ENCODE assay signal across 20 cellular contexts in the genomic region with DNA sequence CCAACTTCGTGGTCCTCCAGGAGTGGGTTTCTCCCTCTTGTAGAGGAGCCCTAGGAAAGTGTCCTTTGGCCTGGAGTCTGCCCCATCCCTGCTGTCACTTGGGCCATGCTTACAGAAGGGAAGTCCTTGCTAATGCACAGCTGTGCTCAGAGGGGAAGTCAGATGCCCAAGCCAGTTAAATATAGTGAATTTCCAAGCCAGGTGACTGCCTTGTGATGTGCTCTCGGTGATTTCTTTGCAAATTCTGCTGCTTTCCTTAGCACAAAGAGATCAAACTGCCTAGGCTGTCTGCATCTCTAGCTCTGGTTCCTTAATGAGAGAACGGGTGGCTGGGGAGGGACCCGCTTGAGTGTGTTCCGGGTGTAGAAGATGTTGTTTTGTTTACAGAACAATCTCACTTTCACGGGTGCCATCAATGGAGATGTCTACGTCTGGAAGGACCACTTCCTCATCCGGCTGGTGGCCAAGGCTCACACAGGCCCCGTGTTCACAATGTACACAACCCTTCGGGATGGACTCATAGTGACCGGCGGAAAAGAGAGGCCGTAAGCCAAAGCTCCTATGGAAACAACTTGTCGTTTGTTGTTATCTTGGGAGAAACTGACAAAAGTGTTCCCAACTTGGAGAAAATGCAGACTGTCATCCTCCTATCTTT.
"Had no signal": no experiment of that assay in that cellular context is flagged by ENCODE, and none has a peak within 500 bp of the region (broad histone marks: within the 10 kb centered on the region; RNA-seq: fewer than 3 reads in every experiment).

No MANE protein-coding gene starts in this region.

- H3K27me3 ChIP-seq: colonic mucosa, pancreas, upper lobe of left lung had no signal

- H3K4me3 ChIP-seq: cardiac muscle cell, colonic mucosa, mucosa of descending colon, pancreas, skin epidermis, upper lobe of left lung had no signal

- H3K4me3 Mint-ChIP-seq: activated CD4-positive, alpha-beta memory T cell treated with anti-CD3 and anti-CD28 coated beads, Interleukin-2, amount 10 ng/mL, durations not matched to agents 7 days and 5 days; activated naive CD4-positive, alpha-beta T cell treated with anti-CD3 and anti-CD28 coated beads, Interleukin-2, amount 50 U/mL, for 24 hours; naive thymus-derived CD8-positive, alpha-beta T cell; T-helper 17 cell; WTC11 had no signal

- H3K4me1 Mint-ChIP-seq: activated naive CD4-positive, alpha-beta T cell treated with anti-CD3 and anti-CD28 coated beads, Interleukin-2, amount 50 U/mL, for 24 hours had no signal

- FAIRE-seq: pancreas had no signal

- ATAC-seq: esophagus mucosa; left colon; mucosa of descending colon; naive thymus-derived CD8-positive, alpha-beta T cell; stimulated activated naive CD8-positive, alpha-beta T cell treated with anti-CD3 and anti-CD28 coated beads, Interleukin-15, Interleukin-2, amounts not matched to agents 100 U/mL and 50 U/mL, for 24 hours; T-helper 17 cell; WTC11 had no signal

- H3K4me1 ChIP-seq: colonic mucosa, pancreas had no signal

- H3K36me3 Mint-ChIP-seq: naive thymus-derived CD8-positive, alpha-beta T cell had no signal

- H3K36me3 ChIP-seq: cardiac muscle cell, colonic mucosa, pancreas, upper lobe of left lung had no signal

- H3K27ac ChIP-seq: cardiac muscle cell, colonic mucosa, pancreas, skin epidermis, upper lobe of left lung had no signal

- H3K9me3 ChIP-seq: colonic mucosa, mucosa of descending colon, pancreas, upper lobe of left lung had no signal

- H3K27ac Mint-ChIP-seq: activated CD4-positive, alpha-beta memory T cell treated with anti-CD3 and anti-CD28 coated beads, Interleukin-2, amount 10 ng/mL, durations not matched to agents 7 days and 5 days; activated naive CD4-positive, alpha-beta T cell treated with anti-CD3 and anti-CD28 coated beads, Interleukin-2, amount 50 U/mL, for 24 hours; T-helper 17 cell; WTC11 had no signal

- DNase-seq: activated CD4-positive, alpha-beta memory T cell treated with anti-CD3 and anti-CD28 coated beads, Interleukin-2, amount 10 ng/mL, durations not matched to agents 7 days and 5 days; activated CD4-positive, alpha-beta T cell treated with anti-CD3 and anti-CD28 coated beads for 4 hours; activated CD8-positive, alpha-beta memory T cell treated with anti-CD3 and anti-CD28 coated beads, Interleukin-2, amount 50 U/mL, for 4 hours; activated effector memory CD4-positive, alpha-beta T cell treated with anti-CD3 and anti-CD28 coated beads, Interleukin-2, amount 50 U/mL, for 16 hours; activated T-cell treated with anti-CD3 and anti-CD28 coated beads, Interleukin-2, amount 50 U/mL, for 48 hours; colonic mucosa; left colon; mucosa of descending colon; naive thymus-derived CD8-positive, alpha-beta T cell; pancreas; retina; stimulated activated CD4-positive, alpha-beta T cell treated with anti-CD3 and anti-CD28 coated beads, Interleukin-4, amount 100 ng/mL, for 24 hours; stimulated activated naive CD8-positive, alpha-beta T cell treated with anti-CD3 and anti-CD28 coated beads, Interleukin-15, Interleukin-2, amounts not matched to agents 100 U/mL and 50 U/mL, for 24 hours; T-helper 17 cell; upper lobe of left lung had no signal

- H3K27me3 Mint-ChIP-seq: activated CD4-positive, alpha-beta memory T cell treated with anti-CD3 and anti-CD28 coated beads, Interleukin-2, amount 10 ng/mL, durations not matched to agents 7 days and 5 days; activated naive CD4-positive, alpha-beta T cell treated with anti-CD3 and anti-CD28 coated beads, Interleukin-2, amount 50 U/mL, for 24 hours; naive thymus-derived CD8-positive, alpha-beta T cell; T-helper 17 cell had no signal

- H3K9me3 Mint-ChIP-seq: activated CD4-positive, alpha-beta memory T cell treated with anti-CD3 and anti-CD28 coated beads, Interleukin-2, amount 10 ng/mL, durations not matched to agents 7 days and 5 days; activated naive CD4-positive, alpha-beta T cell treated with anti-CD3 and anti-CD28 coated beads, Interleukin-2, amount 50 U/mL, for 24 hours; naive thymus-derived CD8-positive, alpha-beta T cell; WTC11 had no signal
